ENCODE assay signal across 8 cellular contexts in the genomic region with DNA sequence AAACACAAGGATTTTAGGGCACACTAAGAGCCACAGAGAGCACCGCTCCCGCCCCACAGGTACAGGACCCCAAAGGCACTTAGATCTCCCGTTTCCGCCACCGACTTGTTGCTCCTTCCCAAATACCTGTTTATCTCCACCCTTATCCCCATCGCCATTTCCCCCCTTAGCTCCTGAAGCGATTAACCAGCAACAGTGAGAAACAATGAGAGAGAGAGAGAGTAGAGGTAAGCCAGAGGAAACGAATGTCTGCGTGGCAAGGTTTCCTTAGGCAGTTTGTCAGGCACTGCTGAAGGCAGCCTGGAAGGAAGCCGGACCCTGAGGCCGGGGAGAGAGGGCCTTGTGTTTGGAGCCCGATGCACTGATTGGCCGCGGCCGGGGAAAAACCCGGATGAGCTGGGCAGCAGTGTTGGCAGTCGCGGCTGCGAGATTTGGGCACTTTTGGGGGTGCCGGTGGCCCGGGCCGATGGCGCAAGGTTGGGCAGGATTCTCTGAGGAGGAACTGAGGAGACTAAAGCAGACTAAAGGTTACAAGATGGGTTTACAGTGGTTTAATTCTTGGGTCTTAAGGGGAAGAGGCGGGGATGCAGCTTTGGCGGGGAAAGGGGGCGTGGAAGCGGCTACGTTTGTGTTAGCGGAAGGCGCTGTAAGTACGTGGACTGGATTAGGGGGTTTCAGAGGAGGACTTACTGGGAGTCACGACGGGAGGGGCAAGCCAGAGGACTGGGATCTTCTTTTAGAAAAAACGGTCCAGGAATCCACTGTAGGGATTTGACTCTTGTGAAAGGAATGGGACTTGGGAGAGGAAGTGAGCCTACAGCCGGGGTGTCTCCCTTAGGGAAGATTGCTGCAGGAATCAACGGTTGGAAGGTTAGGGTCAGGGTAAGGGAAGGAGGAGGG. TPM values are rescaled to one million over a fixed set of nuclear protein-coding genes. Genes with fewer than 3 reads are reported as not detected.
A peak's percentile ranks its signal among the peaks of the same experiment; 100 is the strongest.
DNase-seq lines count a peak whose midpoint lies in the region; ATAC-seq, FAIRE-seq and TF ChIP-seq lines count a peak whose summit lies in the region.

A gene with protein sequence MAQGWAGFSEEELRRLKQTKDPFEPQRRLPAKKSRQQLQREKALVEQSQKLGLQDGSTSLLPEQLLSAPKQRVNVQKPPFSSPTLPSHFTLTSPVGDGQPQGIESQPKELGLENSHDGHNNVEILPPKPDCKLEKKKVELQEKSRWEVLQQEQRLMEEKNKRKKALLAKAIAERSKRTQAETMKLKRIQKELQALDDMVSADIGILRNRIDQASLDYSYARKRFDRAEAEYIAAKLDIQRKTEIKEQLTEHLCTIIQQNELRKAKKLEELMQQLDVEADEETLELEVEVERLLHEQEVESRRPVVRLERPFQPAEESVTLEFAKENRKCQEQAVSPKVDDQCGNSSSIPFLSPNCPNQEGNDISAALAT (plus strand): TSS at position 409 of the 900 bp plus-strand sequence. CDS start 58 bp downstream, at position 467.

- in situ Hi-C loops in T47D (cut with HindIII; ENCODE audit: low pct_unique_long_range_greater_than_20kb, low sequenced_read_pairs) = no loop called here

- peak within 1 kb of the TSS; percentile 85 for H3K4me3 ChIP-seq in iPS-18c (ENCODE audit: insufficient read depth, low read depth, low read length)
- H3K4me3 ChIP-seq in skeletal muscle tissue (ENCODE audit: low read length in 3 of 3) = peak within 1 kb of the TSS; percentile 85 to 98 (median 95)

- DNase-seq in NCI-H2107 treated with DMSO at 0.1 percent for 48 hours (lab: John Stamatoyannopoulos, UW; ENCODE audit: unreplicated experiment) (peak; percentile 89), UCSD-AML1 (lab: John Stamatoyannopoulos, UW; ENCODE audit: unreplicated experiment) (peak; percentile 86), T47D (ENCODE audit: low read depth in 1 of 2, low spot score in 1 of 2) (peak; percentile 88 to 95)

- H3K27ac ChIP-seq in skeletal muscle tissue (ENCODE audit: low read depth, low read length) = peak within 1 kb of the TSS; percentile 95

- H3K36me3 ChIP-seq in skeletal muscle tissue (ENCODE audit: control insufficient read depth in 3 of 3, insufficient read depth in 3 of 3, low read length in 3 of 3) = no peaks in the 10 kb centered on the region

- FAIRE-seq in A204.1 (lab: Jason Lieb, UNC) = peak; percentile 99

- no peaks in the 10 kb centered on the region for H3K9me3 ChIP-seq in iPS-18c (ENCODE audit: control insufficient read depth, insufficient read depth, low read length)
- no peaks in the 10 kb centered on the region for H3K9me3 ChIP-seq in skeletal muscle tissue (ENCODE audit: control insufficient read depth in 3 of 3, low read length in 3 of 3)

- peak within 1 kb of the TSS; percentile 89 to 98 (median 90) for H3K9ac ChIP-seq in skeletal muscle tissue (ENCODE audit: low read depth in 1 of 3, low read length in 3 of 3)

- peak; percentile 78 for TF ChIP-seq POLR2A in GM18526 (IDR thresholded peaks at IDR 0.05; ENCODE audit: extremely low read depth, insufficient read length)

- H3K27me3 ChIP-seq in skeletal muscle tissue (ENCODE audit: control insufficient read depth in 3 of 3, insufficient read depth in 3 of 3, low read length in 3 of 3) = no peaks in the 10 kb centered on the region

- peak; percentile 99 for ATAC-seq in HG03064 (IDR thresholded peaks at IDR 0.05; ENCODE audit: low read depth, unreplicated experiment)

- peaks cover 3 to 13% (median 12%) of the 10 kb centered on the region in 3 donors for H3K4me1 ChIP-seq in skeletal muscle tissue (ENCODE audit: control insufficient read depth in 3 of 3, insufficient read depth in 3 of 3, low read length in 3 of 3)

RNA-seq across cellular contexts. Expression of the gene that starts here (rescaled TPM):
- total RNA-seq in skeletal muscle tissue = 9.4 TPM

Comparison
In these comparisons a context has a peak if more than half of its experiments do, and no peak if none do; other contexts are left out.
1. Peak in every context shown above with its lines: DNase-seq, ATAC-seq, H3K4me3 ChIP-seq and H3K27ac ChIP-seq.